Comparison of ENCODE assay signal across 16 cellular contexts in genomic region chr9:124164800-124165199, GRCh38.
DNase-seq lines count a peak whose midpoint lies in the region; ATAC-seq and TF ChIP-seq lines count a peak whose summit lies in the region.
"Had no signal": no experiment of that assay in that cellular context is flagged by ENCODE, and none has a peak within 500 bp of the region (broad histone marks: within the 10 kb centered on the region; RNA-seq: fewer than 3 reads in every experiment).

No MANE protein-coding gene starts in this region.

- no peak for TF ChIP-seq CTCF in retinal pigment epithelial cell (conservative IDR thresholded peaks at IDR 0.05; ENCODE audit: low read depth, low read length)

- ATAC-seq in Right ventricle myocardium inferior = peak; percentile 90
- peak in 1 of 2 donors; percentile 88 for ATAC-seq in left cardiac atrium
- ATAC-seq: A549; activated T-helper 17 cell treated with anti-CD3 and anti-CD28 coated beads, Interleukin-2, amount 50 U/mL, for 72 hours had no signal

- intact Hi-C loops in Right ventricle myocardium inferior (cut with DNase I) (no loop called here), cardiac septum (cut with DNase I) (no loop called here), left cardiac atrium (cut with DNase I) (no loop called here)

- H3K4me3 ChIP-seq in retinal pigment epithelial cell (ENCODE audit: low read length) = no peak overlapping the region
- H3K4me3 ChIP-seq: A549, PC-9, uterus had no signal

- peak; percentile 61 for DNase-seq in Right ventricle myocardium inferior (ENCODE audit: missing footprints)
- DNase-seq in cardiac septum (ENCODE audit: low spot score) = no peak
- DNase-seq in left cardiac atrium = peak; percentile 41
- DNase-seq in retinal pigment epithelial cell (ENCODE audit: low read depth) = peak; percentile 50
- no peak for DNase-seq in NCI-H345 treated with DMSO at 0.1 percent for 48 hours (lab: John Stamatoyannopoulos, UW; ENCODE audit: unreplicated experiment)
- no peak for DNase-seq in middle frontal gyrus (ENCODE audit: extremely low spot score, low spot score)
- DNase-seq in T-helper 2 cell = no peak
- DNase-seq in stimulated activated CD4-positive, alpha-beta T cell treated with anti-CD3 and anti-CD28 coated beads, Interleukin-1b, Interleukin-23, amount 100 ng/mL, for 48 hours = no peak
- DNase-seq: activated CD4-positive, alpha-beta T cell treated with anti-CD3 and anti-CD28 coated beads for 48 hours; brain microvascular endothelial cell; NCI-H146; PC-9; T-helper 1 cell had no signal

Comparison
In these comparisons a context has a peak if more than half of its experiments do, and no peak if none do; other contexts are left out.
1. DNase-seq: peak in Right ventricle myocardium inferior (single experiment), left cardiac atrium (single experiment) and retinal pigment epithelial cell (single experiment); none in cardiac septum (single experiment), NCI-H345 treated with DMSO at 0.1 percent for 48 hours (single experiment), middle frontal gyrus (single experiment), T-helper 2 cell (0 of 5) and stimulated activated CD4-positive, alpha-beta T cell treated with anti-CD3 and anti-CD28 coated beads, Interleukin-1b, Interleukin-23, amount 100 ng/mL, for 48 hours (single experiment).